In the genomic region with DNA sequence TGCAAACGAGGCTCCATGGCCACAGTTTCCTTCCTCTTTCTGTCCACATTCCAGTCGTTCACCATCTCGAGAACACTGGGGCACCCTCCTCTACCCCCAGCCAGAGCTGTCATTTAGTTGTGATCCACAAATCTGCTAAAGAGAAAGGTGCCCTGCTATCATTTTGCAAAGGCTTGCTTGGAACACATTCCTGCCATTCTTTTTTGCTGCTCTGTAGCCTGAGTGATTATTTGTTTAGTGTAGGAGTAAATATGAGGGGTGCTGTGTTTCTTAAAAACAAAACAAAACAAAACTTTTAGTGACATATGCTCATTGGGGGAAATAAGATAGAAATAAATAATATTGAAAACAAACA, we compare ENCODE assay signal across 10 cellular contexts.
A peak's percentile ranks its signal among the peaks of the same experiment; 100 is the strongest.
DNase-seq lines count a peak whose midpoint lies in the region; ATAC-seq, FAIRE-seq and TF ChIP-seq lines count a peak whose summit lies in the region.
"Had no signal": no experiment of that assay in that cellular context is flagged by ENCODE, and none has a peak within 500 bp of the region (broad histone marks: within the 10 kb centered on the region; RNA-seq: fewer than 3 reads in every experiment).

No MANE protein-coding gene starts in this region.

- TF ChIP-seq CTCF in left ventricle myocardium inferior (IDR thresholded peaks at IDR 0.05; ENCODE audit: borderline replicate concordance): no peak
- TF ChIP-seq CTCF in astrocyte (IDR thresholded peaks at IDR 0.05; ENCODE audit: insufficient read depth, low read depth, low read length): no peak
- TF ChIP-seq CTCF in upper lobe of right lung (IDR thresholded peaks at IDR 0.05): no peak
- TF ChIP-seq CTCF in ovary (IDR thresholded peaks at IDR 0.05): no peak

- WGBS in mesendoderm (ENCODE audit: extremely low coverage, insufficient coverage, low lambda C conversion rate): no CpG with 5 or more reads among the region's 3 CpGs
- WGBS in ovary, 3 donors: 72 to 77% (median 73%) methylated on average over 3 of the region's 3 CpGs

- H3K4me1 ChIP-seq in left ventricle myocardium inferior: peaks cover 33% of the 10 kb centered on the region
- H3K4me1 ChIP-seq in astrocyte (ENCODE audit: insufficient read depth, low read length): peaks cover 40% of the 10 kb centered on the region
- peaks cover 5% of the 10 kb centered on the region for H3K4me1 ChIP-seq in mesendoderm (ENCODE audit: control insufficient read depth, low read depth, low read length)
- H3K4me1 ChIP-seq in upper lobe of right lung: peaks cover 45% of the 10 kb centered on the region
- peaks cover 12% of the 10 kb centered on the region for H3K4me1 ChIP-seq in ovary (ENCODE audit: insufficient read depth)

- peak overlapping the region; percentile 76 for H3K4me2 ChIP-seq in astrocyte (ENCODE audit: low read length)
- no peak overlapping the region for H3K4me2 ChIP-seq in mesendoderm (ENCODE audit: low read length)

- H3K9ac ChIP-seq in astrocyte (ENCODE audit: low read length): peak overlapping the region; percentile 59
- H3K9ac ChIP-seq in mesendoderm (ENCODE audit: low read length): no peak overlapping the region

- no peak overlapping the region for H3K4me3 Mint-ChIP-seq in astrocyte (ENCODE audit: unreplicated experiment)

- H3K36me3 ChIP-seq in left ventricle myocardium inferior: no peaks in the 10 kb centered on the region
- H3K36me3 ChIP-seq in astrocyte (ENCODE audit: insufficient read depth, low read length): no peaks in the 10 kb centered on the region
- no peaks in the 10 kb centered on the region for H3K36me3 ChIP-seq in mesendoderm (ENCODE audit: control insufficient read depth, insufficient read depth, low read length)
- H3K36me3 ChIP-seq in upper lobe of right lung: no peaks in the 10 kb centered on the region
- no peaks in the 10 kb centered on the region for H3K36me3 ChIP-seq in ovary

- H3K27me3 ChIP-seq in left ventricle myocardium inferior (ENCODE audit: low read depth) (no peaks in the 10 kb centered on the region), astrocyte (ENCODE audit: insufficient read depth, low read length) (no peaks in the 10 kb centered on the region), mesendoderm (ENCODE audit: insufficient read depth, low read length, poor library complexity) (no peaks in the 10 kb centered on the region), upper lobe of right lung (no peaks in the 10 kb centered on the region), ovary (no peaks in the 10 kb centered on the region)

- no peak overlapping the region for H4K5ac ChIP-seq in mesendoderm (ENCODE audit: low read length)

- peak overlapping the region; percentile 86 for H3K27ac Mint-ChIP-seq in astrocyte (ENCODE audit: unreplicated experiment)

- DNase-seq in left ventricle myocardium inferior (peak; percentile 21), left ventricle myocardium superior (no peak), astrocyte (ENCODE audit: low read depth) (no peak), mesendoderm (peak; percentile 42), upper lobe of right lung (no peak), T-helper 9 cell (no peak), ovary (no peak)
- DNase-seq: activated gamma-delta T cell, NCI-H510A had no signal

- no peak overlapping the region for H2BK5ac ChIP-seq in mesendoderm (ENCODE audit: low read length)

- no peaks in the 10 kb centered on the region for H3K36me3 Mint-ChIP-seq in astrocyte (ENCODE audit: low read depth, unreplicated experiment)

- H3K4me3 ChIP-seq in left ventricle myocardium inferior: no peak overlapping the region
- no peak overlapping the region for H3K4me3 ChIP-seq in astrocyte (ENCODE audit: insufficient read depth, low read depth, low read length)
- no peak overlapping the region for H3K4me3 ChIP-seq in mesendoderm (ENCODE audit: low read length)
- H3K4me3 ChIP-seq in upper lobe of right lung: no peak overlapping the region
- H3K4me3 ChIP-seq in ovary: no peak overlapping the region

- H2BK15ac ChIP-seq in mesendoderm (replicated peaks; ENCODE audit: low read depth): no peak overlapping the region

- H2BK120ac ChIP-seq in mesendoderm (ENCODE audit: low read depth, low read length): no peak overlapping the region

- no peaks in the 10 kb centered on the region for H4K20me1 ChIP-seq in astrocyte (ENCODE audit: insufficient read depth, low read length)

- no peaks in the 10 kb centered on the region for H3K9me3 ChIP-seq in left ventricle myocardium inferior (replicated peaks)
- no peaks in the 10 kb centered on the region for H3K9me3 ChIP-seq in astrocyte (ENCODE audit: insufficient read depth, low read depth, low read length)
- no peaks in the 10 kb centered on the region for H3K9me3 ChIP-seq in upper lobe of right lung
- no peaks in the 10 kb centered on the region for H3K9me3 ChIP-seq in ovary

- H3K56ac ChIP-seq in mesendoderm (ENCODE audit: low read length): no peak overlapping the region

- H3K9me3 Mint-ChIP-seq in astrocyte (ENCODE audit: unreplicated experiment): no peaks in the 10 kb centered on the region

- H2AK5ac ChIP-seq in mesendoderm (ENCODE audit: low read length): no peak overlapping the region

- intact Hi-C loops in left ventricle myocardium inferior (cut with micrococcal nuclease): no loop called here
- intact Hi-C loops in left ventricle myocardium superior (cut with micrococcal nuclease): no loop called here
- intact Hi-C loops in upper lobe of right lung (cut with DNase I): no loop called here
- intact Hi-C loops in ovary (cut with DNase I): no loop called here

- no peak for FAIRE-seq in astrocyte (lab: Jason Lieb, UNC)

- H3K4me1 Mint-ChIP-seq in astrocyte (ENCODE audit: low read depth, unreplicated experiment): peaks cover 59% of the 10 kb centered on the region

- H3K23ac ChIP-seq in mesendoderm (ENCODE audit: low read length): no peak overlapping the region

- no peaks in the 10 kb centered on the region for H3K79me1 ChIP-seq in mesendoderm (ENCODE audit: low read length)

- no peak for TF ChIP-seq EP300 in ovary (IDR thresholded peaks at IDR 0.05)

- H4K8ac ChIP-seq in mesendoderm (ENCODE audit: low read depth, low read length): no peak overlapping the region

- TF ChIP-seq POLR2A in ovary (IDR thresholded peaks at IDR 0.05): no peak

- H3K27ac ChIP-seq in left ventricle myocardium inferior (replicated peaks) (no peak overlapping the region), astrocyte (ENCODE audit: low read depth, low read length) (peak overlapping the region; percentile 87), mesendoderm (ENCODE audit: low read depth, low read length) (no peak overlapping the region), upper lobe of right lung (peak overlapping the region; percentile 38), ovary (no peak overlapping the region)

- H3K18ac ChIP-seq in mesendoderm (ENCODE audit: low read length): no peak overlapping the region

- no peaks in the 10 kb centered on the region for H3K27me3 Mint-ChIP-seq in astrocyte (ENCODE audit: low read depth, unreplicated experiment)

- no peak overlapping the region for H2AFZ ChIP-seq in astrocyte (ENCODE audit: low read depth, low read length)

- ATAC-seq in left ventricle myocardium superior (no peak), upper lobe of right lung (no peak), GM21737 (IDR thresholded peaks at IDR 0.05; ENCODE audit: unreplicated experiment) (no peak)

- no peak overlapping the region for H3K4ac ChIP-seq in mesendoderm (ENCODE audit: low read depth, low read length)

- H3K79me2 ChIP-seq in astrocyte (ENCODE audit: insufficient read depth, low read length): peaks cover 24% of the 10 kb centered on the region
- no peaks in the 10 kb centered on the region for H3K79me2 ChIP-seq in mesendoderm (ENCODE audit: control insufficient read depth, insufficient read depth, low read length)

Comparison
In these comparisons a context has a peak if more than half of its experiments do, and no peak if none do; other contexts are left out.
1. DNase-seq: peak in left ventricle myocardium inferior (single experiment) and mesendoderm (single experiment); none in left ventricle myocardium superior (single experiment), astrocyte (single experiment), upper lobe of right lung (single experiment), T-helper 9 cell (single experiment) and ovary (0 of 5).
2. H3K27ac ChIP-seq: peak in astrocyte (single experiment) and upper lobe of right lung (single experiment); none in left ventricle myocardium inferior (single experiment), mesendoderm (single experiment) and ovary (0 of 2).